ENCODE assay signal across 1 cellular context in genomic region chr12:52022841-52023181, GRCh38.
TF ChIP-seq lines count a peak whose summit lies in the region.

No MANE protein-coding gene starts in this region.

TF ChIP-seq in H1, 55 proteins besides CTCF, POLR2A, EP300 and RAD21:
- TF ChIP-seq MAX (IDR thresholded peaks at IDR 0.05) (no peak), BCL11A (IDR thresholded peaks at IDR 0.05; ENCODE audit: low read depth in 2 of 2, low read length in 2 of 2) (no peak), TAF7 (optimal IDR thresholded peaks at IDR 0.05; ENCODE audit: borderline replicate concordance, low read depth, low read length) (no peak), POLR2AphosphoS5 (IDR thresholded peaks at IDR 0.05; ENCODE audit: low read depth, low read length) (no peak), MAFK (IDR thresholded peaks at IDR 0.05; ENCODE audit: low read depth, low read length) (no peak), POU5F1 (IDR thresholded peaks at IDR 0.05; ENCODE audit: low read depth, low read length) (no peak), GABPA (IDR thresholded peaks at IDR 0.05; ENCODE audit: borderline replicate concordance, insufficient read depth, low read length) (no peak), CREB1 (IDR thresholded peaks at IDR 0.05) (no peak), YY1 (IDR thresholded peaks at IDR 0.05; ENCODE audit: low read depth, low read length) (no peak), SP2 (IDR thresholded peaks at IDR 0.05; ENCODE audit: low read length) (no peak), NRF1 (IDR thresholded peaks at IDR 0.05; ENCODE audit: low read depth, low read length) (no peak), PHF8 (conservative IDR thresholded peaks at IDR 0.05; ENCODE audit: low read depth, low read length) (no peak), CHD7 (IDR thresholded peaks at IDR 0.05; ENCODE audit: insufficient replicate concordance, low read length) (no peak), SP1 (IDR thresholded peaks at IDR 0.05; ENCODE audit: low read depth, low read length) (no peak), EZH2 (IDR thresholded peaks at IDR 0.05; ENCODE audit: low read depth, low read length, severe bottlenecking) (no peak), JUN (IDR thresholded peaks at IDR 0.05; ENCODE audit: low read depth, low read length) (no peak), CTBP2 (IDR thresholded peaks at IDR 0.05; ENCODE audit: borderline replicate concordance, insufficient read depth, insufficient read length, low read length) (no peak), CBX5 (IDR thresholded peaks at IDR 0.05; ENCODE audit: low read depth, low read length) (no peak), SUZ12 (IDR thresholded peaks at IDR 0.05; ENCODE audit: low read length) (no peak), BRCA1 (IDR thresholded peaks at IDR 0.05; ENCODE audit: low read depth, low read length) (no peak)
